In the genomic region with DNA sequence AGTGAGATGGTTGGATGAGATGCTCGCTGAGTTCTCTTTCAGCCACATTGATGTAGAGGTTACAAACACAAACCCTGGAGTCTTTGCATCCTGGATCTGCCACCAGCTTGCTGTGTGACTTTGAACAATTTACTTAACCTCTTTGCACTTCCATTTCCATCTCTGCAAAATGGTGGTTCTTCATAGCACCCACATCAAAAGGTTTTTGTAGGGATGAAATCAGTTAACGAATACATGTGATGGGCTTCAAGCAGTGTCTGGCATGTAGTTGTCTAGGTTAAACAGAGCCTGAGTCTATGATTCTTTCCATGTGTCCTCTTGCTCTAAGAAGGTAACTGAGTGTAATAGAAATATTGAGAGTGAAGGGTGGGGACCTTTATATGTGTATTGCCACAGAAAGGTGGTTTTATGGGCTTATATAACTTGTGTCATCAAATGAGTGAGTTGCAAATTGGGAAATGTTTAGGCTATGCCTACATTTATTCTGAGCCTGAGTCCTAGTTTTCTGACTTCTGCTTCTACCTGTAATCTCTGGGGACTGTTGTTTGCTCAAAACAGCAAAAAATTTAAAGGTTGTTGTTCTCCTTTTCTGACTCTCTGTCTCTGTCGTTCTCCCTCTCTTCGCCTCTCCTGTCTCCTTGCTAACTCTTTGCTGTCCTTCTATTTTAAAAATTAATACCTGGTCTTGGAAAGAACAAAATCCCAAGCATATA, we compare ENCODE assay signal across 1 cellular context.
TF ChIP-seq lines count a peak whose summit lies in the region.

No MANE protein-coding gene starts in this region.

TF ChIP-seq in WTC11, 78 proteins besides CTCF, POLR2A, EP300 and RAD21 (continued from another document):
- TF ChIP-seq ERG (CRISPR knock-in tag; IDR thresholded peaks at IDR 0.05), result no peak
